20 cellular contexts compared by ENCODE assay signal in genomic region chr2:38635139-38635538, GRCh38.
"Had no signal": no experiment of that assay in that cellular context is flagged by ENCODE, and none has a peak within 500 bp of the region (broad histone marks: within the 10 kb centered on the region; RNA-seq: fewer than 3 reads in every experiment).

No MANE protein-coding gene starts in this region.

- H3K27me3 ChIP-seq: gastroesophageal sphincter, neutrophil, ovary, right atrium auricular region, spleen, testis, uterus had no signal

- ATAC-seq: activated T-cell treated with anti-CD3 and anti-CD28 coated beads, Interleukin-2, amount 50 U/mL, for 4 hours; gastroesophageal sphincter; psoas muscle; WTC11 had no signal

- H3K4me3 ChIP-seq: coronary artery, gastroesophageal sphincter, ovary, psoas muscle, right atrium auricular region, spleen, testis, uterus had no signal

- H3K9me3 ChIP-seq: gastroesophageal sphincter, neutrophil, ovary, psoas muscle, right atrium auricular region, spleen, testis, uterus had no signal

- FAIRE-seq: islet of Langerhans had no signal

- H3K4me1 ChIP-seq: gastroesophageal sphincter, psoas muscle, right atrium auricular region, uterus had no signal

- H3K36me3 ChIP-seq: gastroesophageal sphincter, neutrophil, ovary, right atrium auricular region, spleen, uterus had no signal

- H3K27ac ChIP-seq: coronary artery, gastroesophageal sphincter, neutrophil, ovary, psoas muscle, right atrium auricular region, spleen, uterus had no signal

- DNase-seq: activated CD8-positive, alpha-beta memory T cell treated with anti-CD3 and anti-CD28 coated beads, Interleukin-2, amount 50 U/mL, for 48 hours; activated naive CD4-positive, alpha-beta T cell treated with anti-CD3 and anti-CD28 coated beads for 36 hours; activated naive CD8-positive, alpha-beta T cell treated with anti-CD3 and anti-CD28 coated beads, Interleukin-2, amount 10 ng/mL, durations not matched to agents 7 days and 5 days; activated T-cell treated with anti-CD3 and anti-CD28 coated beads, Interleukin-2, amount 50 U/mL, for 4 hours; cerebellar nuclear complex; endodermal cell; ovary; psoas muscle; spleen; stimulated activated CD4-positive, alpha-beta T cell treated with anti-CD3 and anti-CD28 coated beads, Interleukin-4, amount 100 ng/mL, for 1 hour; stimulated activated naive CD4-positive, alpha-beta T cell; testis; trophoblast cell; uterus had no signal
